ENCODE assay signal across 7 cellular contexts in the genomic region with DNA sequence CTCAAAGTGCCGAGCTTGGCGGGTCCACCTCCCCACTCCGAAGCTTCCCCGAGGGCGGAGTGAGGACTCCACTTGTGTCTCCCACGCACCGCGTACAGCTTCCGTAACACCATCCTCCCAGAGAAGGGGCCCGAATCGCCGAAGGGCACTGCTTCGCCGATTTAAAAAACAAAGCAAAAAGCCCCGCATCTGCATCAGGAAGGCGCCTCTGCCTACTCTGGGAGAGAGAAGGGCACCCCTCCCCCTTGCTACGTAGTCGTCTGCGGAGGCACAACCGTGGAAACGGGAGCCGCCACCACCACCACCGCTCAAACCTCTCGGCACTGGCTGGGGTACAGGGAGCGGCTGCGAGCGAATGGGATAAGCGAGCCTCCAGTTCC. TPM values are rescaled to one million over a fixed set of nuclear protein-coding genes. Genes with fewer than 3 reads are reported as not detected.
DNase-seq lines count a peak whose midpoint lies in the region; ATAC-seq and TF ChIP-seq lines count a peak whose summit lies in the region.

No MANE protein-coding gene starts in this region.

- DNase-seq in NCI-H1105 (lab: John Stamatoyannopoulos, UW): peak; percentile 56
- DNase-seq in activated CD4-positive, alpha-beta T cell treated with anti-CD3 and anti-CD28 coated beads, Interleukin-2, amount 50 U/mL, for 24 hours (ENCODE audit: low read depth in 1 of 2, low spot score in 1 of 2): peak; percentile 52 to 56
- DNase-seq in mucosa of descending colon: peak in 1 of 3 donors; percentile 71
- peak; percentile 79 for DNase-seq in stimulated activated CD8-positive, alpha-beta memory T cell treated with anti-CD3 and anti-CD28 coated beads, Interleukin-4, amount 100 ng/mL, for 48 hours

- H3K4me3 ChIP-seq in ectodermal cell (ENCODE audit: insufficient read depth, low read depth, low read length): peak overlapping the region; percentile 91
- H3K4me3 ChIP-seq in mucosa of descending colon: peak overlapping the region; percentile 99

- intact Hi-C loops in mucosa of descending colon (cut with DNase I, micrococcal nuclease): no loop called here

- ATAC-seq in GM18498 (IDR thresholded peaks at IDR 0.05; ENCODE audit: unreplicated experiment) (peak; percentile 31), HG02588 (IDR thresholded peaks at IDR 0.05; ENCODE audit: unreplicated experiment) (peak; percentile 20), mucosa of descending colon (peak; percentile 69)

- 0 to 1% methylated on average over 28 of the region's 28 CpGs for WGBS in ectodermal cell, 2 experiments

- H3K36me3 ChIP-seq in ectodermal cell (ENCODE audit: control insufficient read depth, insufficient read depth, low read length): peaks cover 24% of the 10 kb centered on the region
- peaks cover 5% of the 10 kb centered on the region for H3K36me3 ChIP-seq in mucosa of descending colon (ENCODE audit: low read depth)

- no peaks in the 10 kb centered on the region for H3K27me3 ChIP-seq in ectodermal cell (ENCODE audit: control insufficient read depth, insufficient read depth, low read length, poor library complexity, severe bottlenecking)

- TF ChIP-seq CTCF in mucosa of descending colon (IDR thresholded peaks at IDR 0.05): no peak

- H3K27ac ChIP-seq in ectodermal cell (ENCODE audit: insufficient read depth, low read depth, low read length, poor library complexity, severe bottlenecking): peak overlapping the region; percentile 96

- no peaks in the 10 kb centered on the region for H3K9me3 ChIP-seq in ectodermal cell (ENCODE audit: control insufficient read depth, low read length)
- no peaks in the 10 kb centered on the region for H3K9me3 ChIP-seq in mucosa of descending colon

- H3K4me1 ChIP-seq in ectodermal cell (ENCODE audit: control insufficient read depth, insufficient read depth, low read length): peaks cover 3% of the 10 kb centered on the region
- H3K4me1 ChIP-seq in mucosa of descending colon (ENCODE audit: low read depth): peaks cover 17% of the 10 kb centered on the region

RNA-seq across cellular contexts. Expression of gene NCBP2, which starts 0.5 kb away (rescaled TPM):
- polyA plus RNA-seq in ectodermal cell (2013, experiment 1 of 4): 107 TPM
- 116 TPM for polyA plus RNA-seq in ectodermal cell (2013, experiment 2 of 4)
- 87.6 TPM for polyA plus RNA-seq in ectodermal cell (2013, experiment 3 of 4)
- 95.4 TPM for polyA plus RNA-seq in ectodermal cell (2013, experiment 4 of 4)
- total RNA-seq in mucosa of descending colon: 10 to 100 TPM; 48.0 to 57.3 (median 55.0) TPM

RNA-seq across cellular contexts. Expression of gene PIGZ, which starts 26.8 kb away (rescaled TPM):
- polyA plus RNA-seq in ectodermal cell (2013, experiment 1 of 4): 0.57 TPM
- 0.59 TPM for polyA plus RNA-seq in ectodermal cell (2013, experiment 2 of 4)
- 0.53 TPM for polyA plus RNA-seq in ectodermal cell (2013, experiment 3 of 4)
- polyA plus RNA-seq in ectodermal cell (2013, experiment 4 of 4): 0.57 TPM
- total RNA-seq in mucosa of descending colon: 100 to 1,000 TPM in 2 of 3 donors, 10 to 100 TPM in 1; 29.1 to 131 (median 122) TPM
